Comparison of ENCODE assay signal across 1 cellular context in genomic region chr18:75249192-75249551, GRCh38.
TF ChIP-seq lines count a peak whose summit lies in the region.

No MANE protein-coding gene starts in this region.

TF ChIP-seq in HEK293, 187 proteins besides CTCF, POLR2A, EP300 and RAD21 (continued from another document):
- no peak for TF ChIP-seq ZNF18 (tag by site-specific recombination; IDR thresholded peaks at IDR 0.05)
- TF ChIP-seq OSR2 (tag by site-specific recombination; IDR thresholded peaks at IDR 0.05): no peak
TF ChIP-seq in HEK293: peak in this region for 3.
